Comparison of ENCODE assay signal across 11 cellular contexts in genomic region chr18:11923454-11923853, GRCh38.
"Had no signal": no experiment of that assay in that cellular context is flagged by ENCODE, and none has a peak within 500 bp of the region (broad histone marks: within the 10 kb centered on the region; RNA-seq: fewer than 3 reads in every experiment).

No MANE protein-coding gene starts in this region.

- H2AFZ ChIP-seq: GM23248, GM23338 had no signal

- ATAC-seq: GM23338, HCT116 had no signal

- H3K4me3 ChIP-seq: GM23248, GM23338, HAP-1 had no signal

- DNase-seq: GM23248, GOT3, H7, H9, HCEC 1CT, HFFc6 had no signal

- H3K27ac ChIP-seq: GM23248 had no signal

- H3K9me3 ChIP-seq: HAP-1 had no signal

- H3K4me1 ChIP-seq: HAP-1 had no signal

- H3K9ac ChIP-seq: GM23248 had no signal

- H3K4me2 ChIP-seq: GM23338 had no signal

- H3K36me3 ChIP-seq: HAP-1 had no signal

- FAIRE-seq: H1, H54 had no signal
